ENCODE assay signal across 8 cellular contexts in genomic region chr10:128087884-128088695, GRCh38. TPM values are rescaled to one million over a fixed set of nuclear protein-coding genes. Genes with fewer than 3 reads are reported as not detected.
A peak's percentile ranks its signal among the peaks of the same experiment; 100 is the strongest.
DNase-seq lines count a peak whose midpoint lies in the region; ATAC-seq and TF ChIP-seq lines count a peak whose summit lies in the region.
"Had no signal": no experiment of that assay in that cellular context is flagged by ENCODE, and none has a peak within 500 bp of the region (broad histone marks: within the 10 kb centered on the region; RNA-seq: fewer than 3 reads in every experiment).

No MANE protein-coding gene starts in this region.

- H3K4me1 ChIP-seq in Karpas-422 (ENCODE audit: low read length): peaks cover 9% of the 10 kb centered on the region

- no peak overlapping the region for H2AFZ ChIP-seq in Karpas-422 (ENCODE audit: low read length)

- DNase-seq in Karpas-422 (peak; percentile 54), T47D (ENCODE audit: low read depth in 1 of 2, low spot score in 1 of 2) (peak; percentile 14 to 36), mesenteric fat pad (ENCODE audit: low spot score) (peak; percentile 43)
- no peak for DNase-seq in activated naive CD4-positive, alpha-beta T cell treated with anti-CD3 and anti-CD28 coated beads, Interleukin-2, amount 50 U/mL, for 16 hours
- DNase-seq in stimulated activated naive B cell treated with anti-CD40 and anti-IgM and Interleukin-4, amounts not matched to agents 10 μg/mL and 1 μg/mL and 100 μg/mL, for 72 hours: no peak

- H3K4me2 ChIP-seq in Karpas-422 (ENCODE audit: low read depth, low read length, poor library complexity, severe bottlenecking): no peak overlapping the region

- no peaks in the 10 kb centered on the region for H3K27me3 Mint-ChIP-seq in stimulated activated naive B cell treated with anti-CD40 and anti-IgM and Interleukin-4, amounts not matched to agents 10 μg/mL and 1 μg/mL and 100 μg/mL, for 72 hours

- H3K9ac ChIP-seq in Karpas-422 (ENCODE audit: low read length): no peak overlapping the region

- peaks cover 0 to 9% of the 10 kb centered on the region in 2 donors for H3K4me1 Mint-ChIP-seq in stimulated activated naive B cell treated with anti-CD40 and anti-IgM and Interleukin-4, amounts not matched to agents 10 μg/mL and 1 μg/mL and 100 μg/mL, for 72 hours

- no peak overlapping the region for H3K27ac ChIP-seq in Karpas-422 (ENCODE audit: low read length)
- H3K27ac ChIP-seq: cardiac muscle cell had no signal

- no peaks in the 10 kb centered on the region for H3K9me2 ChIP-seq in Karpas-422 (replicated peaks; ENCODE audit: insufficient read depth, low read length)

- H3K27me3 ChIP-seq in Karpas-422 (ENCODE audit: low read length): no peaks in the 10 kb centered on the region
- H3K27me3 ChIP-seq: cardiac muscle cell had no signal

- peak; percentile 20 for TF ChIP-seq CTCF in GM12873 (IDR thresholded peaks at IDR 0.05; ENCODE audit: insufficient read depth, low read depth, low read length, missing control alignments)

- no peak overlapping the region for H3K4me3 Mint-ChIP-seq in stimulated activated naive B cell treated with anti-CD40 and anti-IgM and Interleukin-4, amounts not matched to agents 10 μg/mL and 1 μg/mL and 100 μg/mL, for 72 hours

- no peak overlapping the region for H3K27ac Mint-ChIP-seq in stimulated activated naive B cell treated with anti-CD40 and anti-IgM and Interleukin-4, amounts not matched to agents 10 μg/mL and 1 μg/mL and 100 μg/mL, for 72 hours

- no peaks in the 10 kb centered on the region for H3K79me2 ChIP-seq in Karpas-422 (ENCODE audit: low read length)

- no peaks in the 10 kb centered on the region for H3K9me3 ChIP-seq in Karpas-422 (ENCODE audit: low read length)

- ATAC-seq in stimulated activated naive B cell treated with anti-CD40 and anti-IgM and Interleukin-4, amounts not matched to agents 10 μg/mL and 1 μg/mL and 100 μg/mL, for 72 hours (replicated peaks): no peak
- no peak for ATAC-seq in HG02642 (IDR thresholded peaks at IDR 0.05; ENCODE audit: poor library complexity, unreplicated experiment)

- in situ Hi-C loops in T47D (cut with HindIII; ENCODE audit: low pct_unique_long_range_greater_than_20kb, low sequenced_read_pairs): no loop called here

- no peaks in the 10 kb centered on the region for H3K9me3 Mint-ChIP-seq in stimulated activated naive B cell treated with anti-CD40 and anti-IgM and Interleukin-4, amounts not matched to agents 10 μg/mL and 1 μg/mL and 100 μg/mL, for 72 hours

- H3K36me3 Mint-ChIP-seq in stimulated activated naive B cell treated with anti-CD40 and anti-IgM and Interleukin-4, amounts not matched to agents 10 μg/mL and 1 μg/mL and 100 μg/mL, for 72 hours: peaks cover 8 to 15% of the 10 kb centered on the region in 2 donors

- no peak overlapping the region for H3K4me3 ChIP-seq in Karpas-422 (ENCODE audit: low read length)
- H3K4me3 ChIP-seq: cardiac muscle cell had no signal

- H4K20me1 ChIP-seq in Karpas-422 (ENCODE audit: insufficient read depth, low read depth, low read length): no peaks in the 10 kb centered on the region

- H3K36me3 ChIP-seq in Karpas-422 (ENCODE audit: insufficient read depth, low read length): no peaks in the 10 kb centered on the region
- H3K36me3 ChIP-seq: cardiac muscle cell had no signal

RNA-seq across cellular contexts. Expression of gene MKI67, which starts 38.1 kb away (rescaled TPM):
- total RNA-seq in Karpas-422 (2014; rRNA removed; shearing (Covaris generic); ENCODE audit: low replicate concordance): 23.7 and 33.1 TPM in 2 replicates
- 0.39 TPM for total RNA-seq in mesenteric fat pad

Comparison
In these comparisons a context has a peak if more than half of its experiments do, and no peak if none do; other contexts are left out.
1. DNase-seq: peak in Karpas-422 (single experiment), T47D (2 of 2) and mesenteric fat pad (single experiment); none in activated naive CD4-positive, alpha-beta T cell treated with anti-CD3 and anti-CD28 coated beads, Interleukin-2, amount 50 U/mL, for 16 hours (single experiment) and stimulated activated naive B cell treated with anti-CD40 and anti-IgM and Interleukin-4, amounts not matched to agents 10 μg/mL and 1 μg/mL and 100 μg/mL, for 72 hours (single experiment).
2. RNA of gene MKI67, which starts 38.1 kb away (total RNA-seq): 23.7 to 33.1 TPM in Karpas-422; 0.39 TPM in mesenteric fat pad (single experiment); every median in the first group is over 10 times any median in the second.